In the genomic region with DNA sequence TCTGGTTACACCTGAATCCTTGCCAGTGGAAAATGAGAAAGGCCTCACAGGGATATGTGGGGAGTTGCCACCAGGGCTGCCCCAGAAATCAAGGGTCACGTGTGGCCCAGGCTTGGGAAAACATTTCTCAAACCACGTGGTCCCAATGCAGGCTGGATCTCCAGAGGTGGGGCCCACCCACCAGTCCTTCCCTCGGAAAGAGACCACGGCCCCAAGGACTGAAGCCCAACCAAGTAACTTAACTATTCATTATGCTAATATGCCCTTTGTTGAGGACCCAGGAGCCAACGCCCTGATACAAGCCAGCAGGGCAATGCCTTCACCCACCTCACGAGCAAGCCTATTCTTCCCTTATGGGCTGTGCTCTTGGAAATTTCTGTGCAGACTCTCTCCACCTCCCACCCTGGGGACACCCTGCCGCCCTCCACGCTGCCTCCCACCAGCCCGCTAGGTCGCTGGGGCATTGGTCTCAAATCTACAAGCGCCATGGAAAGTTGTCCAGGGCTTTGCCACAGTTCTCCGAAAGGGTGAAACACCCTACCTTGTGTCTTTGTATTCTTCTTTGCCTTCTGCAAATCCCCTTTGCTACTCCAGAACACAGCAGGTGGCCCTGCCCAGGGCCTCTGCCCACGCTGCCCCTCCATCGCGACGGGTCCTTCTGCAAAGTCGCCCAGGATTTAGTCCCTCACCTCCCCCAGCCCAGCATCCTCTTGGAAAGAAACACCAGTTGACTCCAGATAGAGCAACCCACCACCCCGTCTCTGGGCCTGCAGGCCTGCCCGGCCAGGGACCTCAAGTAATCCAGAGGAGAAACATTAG, we compare ENCODE assay signal across 1 cellular context.
TF ChIP-seq lines count a peak whose summit lies in the region.

No MANE protein-coding gene starts in this region.

TF ChIP-seq in SK-N-SH, 30 proteins besides CTCF, POLR2A, EP300 and RAD21 (continued from another document):
- no peak for TF ChIP-seq FOXM1 (IDR thresholded peaks at IDR 0.05; ENCODE audit: low read depth)
- TF ChIP-seq GATA2 (CRISPR knock-in tag; IDR thresholded peaks at IDR 0.05) = no peak
- TF ChIP-seq SMC3 (IDR thresholded peaks at IDR 0.05; ENCODE audit: low read depth, low read length) = no peak
- TF ChIP-seq, protein P1, sequence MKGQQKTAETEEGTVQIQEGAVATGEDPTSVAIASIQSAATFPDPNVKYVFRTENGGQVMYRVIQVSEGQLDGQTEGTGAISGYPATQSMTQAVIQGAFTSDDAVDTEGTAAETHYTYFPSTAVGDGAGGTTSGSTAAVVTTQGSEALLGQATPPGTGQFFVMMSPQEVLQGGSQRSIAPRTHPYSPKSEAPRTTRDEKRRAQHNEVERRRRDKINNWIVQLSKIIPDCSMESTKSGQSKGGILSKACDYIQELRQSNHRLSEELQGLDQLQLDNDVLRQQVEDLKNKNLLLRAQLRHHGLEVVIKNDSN (IDR thresholded peaks at IDR 0.05; ENCODE audit: borderline replicate concordance, low read depth) = no peak
- TF ChIP-seq, protein P2, sequence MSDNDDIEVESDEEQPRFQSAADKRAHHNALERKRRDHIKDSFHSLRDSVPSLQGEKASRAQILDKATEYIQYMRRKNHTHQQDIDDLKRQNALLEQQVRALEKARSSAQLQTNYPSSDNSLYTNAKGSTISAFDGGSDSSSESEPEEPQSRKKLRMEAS (IDR thresholded peaks at IDR 0.05; ENCODE audit: low read depth) = no peak
- no peak for TF ChIP-seq EZH2phosphoT487 (IDR thresholded peaks at IDR 0.05; ENCODE audit: borderline replicate concordance, low read depth)
- TF ChIP-seq, protein P3, sequence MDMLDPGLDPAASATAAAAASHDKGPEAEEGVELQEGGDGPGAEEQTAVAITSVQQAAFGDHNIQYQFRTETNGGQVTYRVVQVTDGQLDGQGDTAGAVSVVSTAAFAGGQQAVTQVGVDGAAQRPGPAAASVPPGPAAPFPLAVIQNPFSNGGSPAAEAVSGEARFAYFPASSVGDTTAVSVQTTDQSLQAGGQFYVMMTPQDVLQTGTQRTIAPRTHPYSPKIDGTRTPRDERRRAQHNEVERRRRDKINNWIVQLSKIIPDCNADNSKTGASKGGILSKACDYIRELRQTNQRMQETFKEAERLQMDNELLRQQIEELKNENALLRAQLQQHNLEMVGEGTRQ (IDR thresholded peaks at IDR 0.05; ENCODE audit: borderline replicate concordance, low read depth, low read length) = no peak
- no peak for TF ChIP-seq TCF12 (IDR thresholded peaks at IDR 0.05)
- TF ChIP-seq TAF1 (IDR thresholded peaks at IDR 0.05; ENCODE audit: borderline replicate concordance, low read depth, low read length) = no peak
- TF ChIP-seq RCOR1 (IDR thresholded peaks at IDR 0.05; ENCODE audit: low read length) = no peak
- TF ChIP-seq MXI1 (IDR thresholded peaks at IDR 0.05; ENCODE audit: low read depth, low read length) = no peak
- TF ChIP-seq, protein P4, sequence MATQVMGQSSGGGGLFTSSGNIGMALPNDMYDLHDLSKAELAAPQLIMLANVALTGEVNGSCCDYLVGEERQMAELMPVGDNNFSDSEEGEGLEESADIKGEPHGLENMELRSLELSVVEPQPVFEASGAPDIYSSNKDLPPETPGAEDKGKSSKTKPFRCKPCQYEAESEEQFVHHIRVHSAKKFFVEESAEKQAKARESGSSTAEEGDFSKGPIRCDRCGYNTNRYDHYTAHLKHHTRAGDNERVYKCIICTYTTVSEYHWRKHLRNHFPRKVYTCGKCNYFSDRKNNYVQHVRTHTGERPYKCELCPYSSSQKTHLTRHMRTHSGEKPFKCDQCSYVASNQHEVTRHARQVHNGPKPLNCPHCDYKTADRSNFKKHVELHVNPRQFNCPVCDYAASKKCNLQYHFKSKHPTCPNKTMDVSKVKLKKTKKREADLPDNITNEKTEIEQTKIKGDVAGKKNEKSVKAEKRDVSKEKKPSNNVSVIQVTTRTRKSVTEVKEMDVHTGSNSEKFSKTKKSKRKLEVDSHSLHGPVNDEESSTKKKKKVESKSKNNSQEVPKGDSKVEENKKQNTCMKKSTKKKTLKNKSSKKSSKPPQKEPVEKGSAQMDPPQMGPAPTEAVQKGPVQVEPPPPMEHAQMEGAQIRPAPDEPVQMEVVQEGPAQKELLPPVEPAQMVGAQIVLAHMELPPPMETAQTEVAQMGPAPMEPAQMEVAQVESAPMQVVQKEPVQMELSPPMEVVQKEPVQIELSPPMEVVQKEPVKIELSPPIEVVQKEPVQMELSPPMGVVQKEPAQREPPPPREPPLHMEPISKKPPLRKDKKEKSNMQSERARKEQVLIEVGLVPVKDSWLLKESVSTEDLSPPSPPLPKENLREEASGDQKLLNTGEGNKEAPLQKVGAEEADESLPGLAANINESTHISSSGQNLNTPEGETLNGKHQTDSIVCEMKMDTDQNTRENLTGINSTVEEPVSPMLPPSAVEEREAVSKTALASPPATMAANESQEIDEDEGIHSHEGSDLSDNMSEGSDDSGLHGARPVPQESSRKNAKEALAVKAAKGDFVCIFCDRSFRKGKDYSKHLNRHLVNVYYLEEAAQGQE (IDR thresholded peaks at IDR 0.05; ENCODE audit: low read depth, low read length) = no peak
- no peak for TF ChIP-seq POLR2AphosphoS5 (IDR thresholded peaks at IDR 0.05; ENCODE audit: low read depth, low read length)
